ENCODE assay signal across 18 cellular contexts in genomic region chr15:66461917-66462316, GRCh38. TPM values are rescaled to one million over a fixed set of nuclear protein-coding genes. Genes with fewer than 3 reads are reported as not detected.
DNase-seq lines count a peak whose midpoint lies in the region; ATAC-seq and TF ChIP-seq lines count a peak whose summit lies in the region.
"Had no signal": no experiment of that assay in that cellular context is flagged by ENCODE, and none has a peak within 500 bp of the region (broad histone marks: within the 10 kb centered on the region; RNA-seq: fewer than 3 reads in every experiment).

No MANE protein-coding gene starts in this region.

- ATAC-seq in HCT116 (peak; percentile 57), PC-3 (peak; percentile 42)
- ATAC-seq: activated T-cell treated with anti-CD3 and anti-CD28 coated beads, Interleukin-2, amount 50 U/mL, for 4 hours had no signal

- H2AFZ ChIP-seq in HCT116 (ENCODE audit: low read depth, low read length, poor library complexity, severe bottlenecking) = no peak overlapping the region
- H2AFZ ChIP-seq in PC-3 (ENCODE audit: low read length) = no peak overlapping the region
- H2AFZ ChIP-seq: hepatocyte had no signal

- H3K4me3 ChIP-seq in HCT116 (replicated peaks in 1 of 2; ENCODE audit: low read depth in 1 of 2, low read length in 2 of 2) (peak overlapping the region in 1 of 2 experiments; percentile 0; a peak in 1 of 4 replicates), PC-3 (ENCODE audit: low read length) (no peak overlapping the region), esophagus squamous epithelium (no peak overlapping the region), stomach (no peak overlapping the region)
- H3K4me3 ChIP-seq: hepatocyte, lung, ovary, sigmoid colon had no signal

- H4K20me1 ChIP-seq in HCT116 (ENCODE audit: insufficient read depth) (no peaks in the 10 kb centered on the region), PC-3 (ENCODE audit: low read length) (no peaks in the 10 kb centered on the region)

- H3K9me3 ChIP-seq in HCT116 (ENCODE audit: control insufficient read depth in 1 of 2, insufficient read depth in 1 of 2, low read depth in 1 of 2, low read length in 2 of 2) (no peaks in the 10 kb centered on the region), PC-3 (ENCODE audit: low read length) (no peaks in the 10 kb centered on the region), esophagus squamous epithelium (no peaks in the 10 kb centered on the region), stomach (no peaks in the 10 kb centered on the region)
- H3K9me3 ChIP-seq: ovary, sigmoid colon had no signal

- H3K27me3 ChIP-seq in HCT116 (ENCODE audit: insufficient read depth, low read length) (no peaks in the 10 kb centered on the region), PC-3 (ENCODE audit: low read length) (no peaks in the 10 kb centered on the region), esophagus squamous epithelium (no peaks in the 10 kb centered on the region), stomach (no peaks in the 10 kb centered on the region)
- H3K27me3 ChIP-seq: hepatocyte, ovary, sigmoid colon had no signal

- no peak for TF ChIP-seq CTCF in HCT116 (IDR thresholded peaks at IDR 0.05 in 2 of 3, conservative IDR thresholded peaks at IDR 0.05 in 1 of 3; ENCODE audit: borderline replicate concordance in 1 of 3, insufficient read depth in 1 of 3, low read depth in 2 of 3, low read length in 2 of 3)
- no peak for TF ChIP-seq CTCF in PC-3 (conservative IDR thresholded peaks at IDR 0.05; ENCODE audit: low read depth, low read length)
- TF ChIP-seq CTCF in esophagus squamous epithelium (IDR thresholded peaks at IDR 0.05) = no peak
- TF ChIP-seq CTCF in progenitor cell of endocrine pancreas (IDR thresholded peaks at IDR 0.05; ENCODE audit: unreplicated experiment) = no peak
- no peak for TF ChIP-seq CTCF in stomach (IDR thresholded peaks at IDR 0.05)

- H3F3A ChIP-seq in PC-3 (ENCODE audit: low read length, unreplicated experiment) = no peaks in the 10 kb centered on the region

- WGBS in esophagus squamous epithelium, 2 donors = 36 to 69% methylated on average over 2 of the region's 2 CpGs
- WGBS in stomach, 5 donors = 92 to 98% (median 95%) methylated on average over 2 of the region's 2 CpGs

- peaks cover 7% of the 10 kb centered on the region for H3K4me1 Mint-ChIP-seq in progenitor cell of endocrine pancreas (ENCODE audit: low read depth)

- TF ChIP-seq POLR2A in HCT116 (IDR thresholded peaks at IDR 0.05; ENCODE audit: borderline replicate concordance, extremely low read depth, insufficient read depth, insufficient read length) = no peak
- no peak for TF ChIP-seq POLR2A in esophagus squamous epithelium (IDR thresholded peaks at IDR 0.05)
- no peak for TF ChIP-seq POLR2A in stomach (IDR thresholded peaks at IDR 0.05)

- TF ChIP-seq RAD21 in HCT116 (IDR thresholded peaks at IDR 0.05; ENCODE audit: low read depth) = no peak

- intact Hi-C loops in HCT116 (cut with micrococcal nuclease) = no loop called here
- intact Hi-C loops in PC-3 (cut with micrococcal nuclease) = no loop called here
- intact Hi-C loops in esophagus squamous epithelium (cut with DNase I) = no loop called here
- intact Hi-C loops in stomach (cut with DNase I; ENCODE audit: low total_unique reads) = no loop called here

- H3K27me3 Mint-ChIP-seq in progenitor cell of endocrine pancreas = no peaks in the 10 kb centered on the region
- H3K27me3 Mint-ChIP-seq: CD8-positive, alpha-beta memory T cell had no signal

- H3K9me2 ChIP-seq in HCT116 (ENCODE audit: insufficient read depth) (no peaks in the 10 kb centered on the region), PC-3 (replicated peaks; ENCODE audit: low read length) (no peaks in the 10 kb centered on the region)

- H3K9me3 Mint-ChIP-seq in progenitor cell of endocrine pancreas (ENCODE audit: low read depth) = no peaks in the 10 kb centered on the region
- H3K9me3 Mint-ChIP-seq: activated T-cell treated with anti-CD3 and anti-CD28 coated beads, Interleukin-2, amount 50 U/mL, for 4 hours; CD8-positive, alpha-beta memory T cell had no signal

- no peak overlapping the region for H3K4me3 Mint-ChIP-seq in progenitor cell of endocrine pancreas (ENCODE audit: low read depth)
- H3K4me3 Mint-ChIP-seq: activated T-cell treated with anti-CD3 and anti-CD28 coated beads, Interleukin-2, amount 50 U/mL, for 4 hours; CD8-positive, alpha-beta memory T cell had no signal

- peak overlapping the region; percentile 29 for H3K9ac ChIP-seq in HCT116 (ENCODE audit: low read length)
- no peak overlapping the region for H3K9ac ChIP-seq in PC-3 (ENCODE audit: low read length)

- POLR2A ChIA-PET in HCT116 (lab: Charles Lee) = interaction anchor here (1.5 kb wide), 1 partner anchor 9 kb away, joined by 7 read pairs; no protein-coding TSS in a partner anchor
- POLR2A ChIA-PET in PC-3 (lab: Charles Lee; ENCODE audit: unreplicated experiment) = no interaction called here

- no peak for DNase-seq in HCT116 (ENCODE audit: low read depth, low spot score)
- DNase-seq in PC-3 = peak; percentile 56
- DNase-seq in esophagus squamous epithelium (lab: John Stamatoyannopoulos, UW) = no peak
- DNase-seq in progenitor cell of endocrine pancreas (ENCODE audit: low spot score, unreplicated experiment) = no peak
- no peak for DNase-seq in stomach
- no peak for DNase-seq in 8988T
- DNase-seq in DMS53 (lab: John Stamatoyannopoulos, UW) = no peak
- DNase-seq: activated CD4-positive, alpha-beta T cell treated with anti-CD3 and anti-CD28 coated beads for 1 hour; activated naive CD4-positive, alpha-beta T cell treated with anti-CD3 and anti-CD28 coated beads, Interleukin-2, amount 50 U/mL, for 16 hours; activated T-cell treated with anti-CD3 and anti-CD28 coated beads, Interleukin-2, amount 50 U/mL, for 4 hours; CD8-positive, alpha-beta memory T cell; NCI-H1417; NCI-H510A treated with DMSO at 0.1 percent for 48 hours; ovary; RPMI8226; sigmoid colon had no signal

- RAD21 ChIA-PET in HCT116 (lab: Charles Lee; ENCODE audit: low non-redundant PET in 1 of 2, low total read pairs in 2 of 2, uncharacterized antibody in 2 of 2, unreplicated experiment in 2 of 2) = interaction anchor here in 1 of 2 experiments (0.6 to 0.7 kb wide), 2 partner anchors 157 to 666 kb away, joined by 3 to 4 read pairs; no protein-coding TSS in a partner anchor

- H3K36me3 ChIP-seq in HCT116 (ENCODE audit: control insufficient read depth in 1 of 2, insufficient read depth in 2 of 2, low read length in 2 of 2) (no peaks in the 10 kb centered on the region), PC-3 (ENCODE audit: low read depth, low read length) (peaks cover 3% of the 10 kb centered on the region; the same call in 1 of the 2 replicates), esophagus squamous epithelium (no peaks in the 10 kb centered on the region), stomach (peaks cover 5 to 18% (median 7%) of the 10 kb centered on the region in 4 donors)
- H3K36me3 ChIP-seq: ovary, sigmoid colon had no signal

- BruUV-seq in HCT116 (replicated peaks; lab: Mats Ljungman, UMichigan) (no TSS peak), PC-3 (replicated peaks; lab: Mats Ljungman, UMichigan) (no TSS peak)

- CTCF ChIA-PET in HCT116 (lab: Charles Lee) = no interaction called here
- CTCF ChIA-PET in PC-3 (lab: Charles Lee) = no interaction called here

- H3K4me1 ChIP-seq in HCT116 (ENCODE audit: control insufficient read depth in 1 of 2, insufficient read depth in 2 of 2, low read length in 2 of 2) = peaks cover 31 to 51% of the 10 kb centered on the region in 2 experiments
- peaks cover 28% of the 10 kb centered on the region for H3K4me1 ChIP-seq in PC-3 (ENCODE audit: insufficient read depth, low read length)
- peaks cover 11 to 53% (median 16%) of the 10 kb centered on the region in 3 donors for H3K4me1 ChIP-seq in esophagus squamous epithelium
- H3K4me1 ChIP-seq in stomach = peaks cover 0 to 10% (median 0%) of the 10 kb centered on the region in 4 donors
- H3K4me1 ChIP-seq: sigmoid colon had no signal

- peak overlapping the region; percentile 41 for H3K27ac Mint-ChIP-seq in progenitor cell of endocrine pancreas

- TF ChIP-seq EP300 in stomach (IDR thresholded peaks at IDR 0.05) = no peak

- H3K79me2 ChIP-seq in HCT116 (ENCODE audit: insufficient read depth, low read length) (no peaks in the 10 kb centered on the region), PC-3 (ENCODE audit: low read length) (no peaks in the 10 kb centered on the region)
- H3K79me2 ChIP-seq: hepatocyte had no signal

- H3K27ac ChIP-seq in HCT116 (ENCODE audit: low read depth, low read length) (peak overlapping the region; percentile 58; the same call in 1 of the 2 replicates), PC-3 (ENCODE audit: low read length) (peak overlapping the region; percentile 46), esophagus squamous epithelium (peak overlapping the region in 3 of 4 donors; percentile 48 to 63 (median 60)), stomach (no peak overlapping the region)
- H3K27ac ChIP-seq: hepatocyte, ovary had no signal

- peaks cover 21% of the 10 kb centered on the region for H3K36me3 Mint-ChIP-seq in progenitor cell of endocrine pancreas (ENCODE audit: insufficient read depth)

- H3K4me2 ChIP-seq in HCT116 (ENCODE audit: low read length) (peak overlapping the region; percentile 60), PC-3 (ENCODE audit: low read length) (peak overlapping the region; percentile 34; the same call in 1 of the 2 replicates)
- H3K4me2 ChIP-seq: hepatocyte had no signal

TF ChIP-seq in HCT116, 20 proteins besides CTCF, POLR2A, EP300 and RAD21 (continues in another document):
- TF ChIP-seq TCF7L2 (IDR thresholded peaks at IDR 0.05; ENCODE audit: borderline replicate concordance, extremely low read depth, insufficient read depth, insufficient read length) = no peak
- TF ChIP-seq YY1 (IDR thresholded peaks at IDR 0.05; ENCODE audit: extremely low read depth, insufficient replicate concordance, low read depth, low read length) = no peak

RNA-seq across cellular contexts. Expression of gene SNAPC5, which starts 35.6 kb away (rescaled TPM):
- total RNA-seq in HCT116 (2021; ENCODE audit: unreplicated experiment) = 28.3 TPM
- polyA plus RNA-seq in HCT116 (2012) = 25.5 and 28.1 TPM in 2 replicates
- 34.1 and 38.2 TPM in 2 replicates for total RNA-seq in PC-3 (2014; rRNA removed)
- 10 to 100 TPM in 3 of 4 donors, 1 to 10 TPM in 1; 7.8 to 31.1 (median 16.7) TPM for total RNA-seq in esophagus squamous epithelium
- 25.2 and 25.9 TPM in 2 replicates for total RNA-seq in progenitor cell of endocrine pancreas
- 10 to 100 TPM in 2 of 5 donors, 1 to 10 TPM in 3; 2.3 to 18.2 (median 9.8) TPM for total RNA-seq in stomach
- polyA plus RNA-seq in stomach = 10 to 100 TPM; 25.9 to 49.0 (median 31.6) TPM

RNA-seq across cellular contexts. Expression of gene RPL4, which starts 42.7 kb away (rescaled TPM):
- 3,818 TPM for total RNA-seq in HCT116 (2021; ENCODE audit: unreplicated experiment)
- polyA plus RNA-seq in HCT116 (2012) = 5,600 and 5,800 TPM in 2 replicates
- total RNA-seq in PC-3 (2014; rRNA removed) = 1,239 and 2,773 TPM in 2 replicates
- 1,000 to 10,000 TPM; 2,279 to 4,532 (median 3,529) TPM for total RNA-seq in esophagus squamous epithelium
- total RNA-seq in progenitor cell of endocrine pancreas = 2,572 and 2,630 TPM in 2 replicates
- total RNA-seq in stomach = 1,000 to 10,000 TPM in 4 of 5 donors, 100 to 1,000 TPM in 1; 994 to 3,031 (median 2,276) TPM
- 1,000 to 10,000 TPM; 2,383 to 4,395 (median 2,638) TPM for polyA plus RNA-seq in stomach

RNA-seq across cellular contexts. Expression of gene ZWILCH, which starts 43.2 kb away (rescaled TPM):
- 25.8 TPM for total RNA-seq in HCT116 (2021; ENCODE audit: unreplicated experiment)
- polyA plus RNA-seq in HCT116 (2012) = 8.7 and 9.8 TPM in 2 replicates
- total RNA-seq in PC-3 (2014; rRNA removed) = 18.1 and 19.9 TPM in 2 replicates
- total RNA-seq in esophagus squamous epithelium = 10 to 100 TPM in 2 of 4 donors, 1 to 10 TPM in 2; 4.5 to 21.2 (median 11.4) TPM
- 22.5 and 23.3 TPM in 2 replicates for total RNA-seq in progenitor cell of endocrine pancreas
- 10 to 100 TPM in 2 of 5 donors, 1 to 10 TPM in 2, under 1 TPM in 1; 0.89 to 46.7 (median 9.9) TPM for total RNA-seq in stomach
- 1 to 10 TPM; 3.5 to 5.6 (median 4.2) TPM for polyA plus RNA-seq in stomach

Comparison
In these comparisons a context has a peak if more than half of its experiments do, and no peak if none do; other contexts are left out.
1. H3K27ac ChIP-seq: peak in HCT116 (single experiment), PC-3 (single experiment) and esophagus squamous epithelium (3 of 4); none in stomach (0 of 5).